ENCODE assay signal across 8 cellular contexts in the genomic region with DNA sequence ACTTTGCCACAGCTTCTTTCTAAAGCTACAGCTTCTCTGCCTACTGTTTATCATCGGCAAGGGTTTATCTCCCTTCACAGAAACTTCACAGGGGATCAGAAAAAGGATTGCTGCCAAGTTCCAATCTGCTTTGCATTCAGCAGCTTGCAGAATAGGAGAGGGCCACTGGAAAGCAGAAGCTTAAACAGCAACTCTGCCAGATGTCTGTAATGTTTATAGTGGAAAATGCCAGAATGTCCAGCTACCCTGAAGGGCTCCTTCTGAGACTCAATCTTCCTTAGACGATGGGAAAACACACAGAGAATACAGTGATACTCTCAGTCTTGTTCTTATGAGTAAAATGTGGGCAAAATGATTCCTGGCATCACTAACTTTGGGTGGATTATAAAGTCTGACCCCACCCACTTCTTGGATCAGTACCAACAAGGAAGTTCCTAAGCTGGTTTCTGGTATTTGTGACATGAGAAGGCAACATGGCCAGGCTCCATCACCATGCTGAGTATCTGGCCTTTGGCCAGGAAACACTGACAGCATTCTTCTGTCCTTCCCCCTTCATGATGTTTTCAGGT. TPM values are rescaled to one million over a fixed set of nuclear protein-coding genes. Genes with fewer than 3 reads are reported as not detected.
DNase-seq lines count a peak whose midpoint lies in the region; ATAC-seq lines count a peak whose summit lies in the region.

No MANE protein-coding gene starts in this region.

- ATAC-seq in HG03520 (IDR thresholded peaks at IDR 0.05; ENCODE audit: unreplicated experiment): no peak

- DNase-seq in DMS 273 treated with DMSO at 0.1 percent for 48 hours (lab: John Stamatoyannopoulos, UW): peak; percentile 87
- DNase-seq in NCI-H69 (lab: John Stamatoyannopoulos, UW): peak; percentile 68
- DNase-seq in epithelial cell of prostate (ENCODE audit: low read depth, low spot score): peak; percentile 55
- DNase-seq in myocyte (ENCODE audit: low read depth): peak; percentile 86
- DNase-seq in SIG-M5 treated with dmso at 0.1 percent for 504 hours (lab: John Stamatoyannopoulos, UW; ENCODE audit: unreplicated experiment): no peak
- DNase-seq in NCI-H774 (lab: John Stamatoyannopoulos, UW): no peak
- DNase-seq in NOMO-1 treated with dmso at 0.1 percent for 144 hours (lab: John Stamatoyannopoulos, UW; ENCODE audit: unreplicated experiment): no peak

- no peak overlapping the region for H3K27ac ChIP-seq in epithelial cell of prostate

RNA-seq across cellular contexts. Expression of a gene that starts 19.0 kb away (rescaled TPM):
- 30.3 and 31.3 TPM in 2 replicates for total RNA-seq in myocyte
- 28.6 TPM for polyA plus RNA-seq in myocyte (2012)

Comparison
In these comparisons a context has a peak if more than half of its experiments do, and no peak if none do; other contexts are left out.
1. DNase-seq: peak in DMS 273 treated with DMSO at 0.1 percent for 48 hours (single experiment), NCI-H69 (single experiment), epithelial cell of prostate (single experiment) and myocyte (single experiment); none in SIG-M5 treated with dmso at 0.1 percent for 504 hours (single experiment), NCI-H774 (single experiment) and NOMO-1 treated with dmso at 0.1 percent for 144 hours (single experiment).